In genomic region chr6:4041480-4041879, GRCh38 we compare ENCODE assay signal across 23 cellular contexts. TPM values are rescaled to one million over a fixed set of nuclear protein-coding genes. Genes with fewer than 3 reads are reported as not detected.
DNase-seq lines count a peak whose midpoint lies in the region; ATAC-seq, FAIRE-seq and TF ChIP-seq lines count a peak whose summit lies in the region.
"Had no signal": no experiment of that assay in that cellular context is flagged by ENCODE, and none has a peak within 500 bp of the region (broad histone marks: within the 10 kb centered on the region; RNA-seq: fewer than 3 reads in every experiment).

No MANE protein-coding gene starts in this region.

- peak overlapping the region in 1 of 4 donors; percentile 23 for H3K4me3 Mint-ChIP-seq in CD4-positive, CD25-positive, alpha-beta regulatory T cell
- H3K4me3 Mint-ChIP-seq in neural crest cell: no peak overlapping the region
- no peak overlapping the region for H3K4me3 Mint-ChIP-seq in activated CD8-positive, alpha-beta T cell treated with anti-CD3 and anti-CD28 coated beads for 36 hours

- peaks cover 74 to 84% of the 10 kb centered on the region in 2 experiments for H3K36me3 ChIP-seq in SK-N-SH (replicated peaks in 1 of 2; ENCODE audit: control insufficient read depth in 1 of 2, insufficient read depth in 2 of 2, low read length in 1 of 2)
- peaks cover 90% of the 10 kb centered on the region for H3K36me3 ChIP-seq in CD4-positive, CD25-positive, alpha-beta regulatory T cell (ENCODE audit: control insufficient read depth, insufficient read depth, low read length)
- peaks cover 98% of the 10 kb centered on the region for H3K36me3 ChIP-seq in K562 (ENCODE audit: control insufficient read depth, insufficient read depth, low read length)

- no peaks in the 10 kb centered on the region for H3K27me3 ChIP-seq in SK-N-SH (ENCODE audit: insufficient read depth)
- no peaks in the 10 kb centered on the region for H3K27me3 ChIP-seq in CD4-positive, CD25-positive, alpha-beta regulatory T cell (ENCODE audit: control insufficient read depth, insufficient read depth, low read length)
- no peaks in the 10 kb centered on the region for H3K27me3 ChIP-seq in K562 (ENCODE audit: control insufficient read depth in 2 of 2, insufficient read depth in 2 of 2, low read length in 2 of 2)

- H3K27ac Mint-ChIP-seq in CD4-positive, CD25-positive, alpha-beta regulatory T cell: peak overlapping the region in 2 of 3 donors; percentile 74
- H3K27ac Mint-ChIP-seq in neural crest cell (ENCODE audit: unreplicated experiment): peak overlapping the region; percentile 32
- H3K27ac Mint-ChIP-seq in activated CD8-positive, alpha-beta T cell treated with anti-CD3 and anti-CD28 coated beads for 36 hours: no peak overlapping the region

- H3K27ac ChIP-seq in SK-N-SH (ENCODE audit: low read depth in 2 of 2, low read length in 1 of 2): no peak overlapping the region
- H3K27ac ChIP-seq in CD4-positive, CD25-positive, alpha-beta regulatory T cell (ENCODE audit: insufficient read depth, low read length, poor library complexity, severe bottlenecking): no peak overlapping the region
- H3K27ac ChIP-seq in K562 (ENCODE audit: extremely low read depth, low read depth, low read length): no peak overlapping the region

- H3K36me3 Mint-ChIP-seq in CD4-positive, CD25-positive, alpha-beta regulatory T cell: peaks cover 67% of the 10 kb centered on the region
- peaks cover 14% of the 10 kb centered on the region for H3K36me3 Mint-ChIP-seq in neural crest cell (ENCODE audit: low read depth)
- H3K36me3 Mint-ChIP-seq in activated CD8-positive, alpha-beta T cell treated with anti-CD3 and anti-CD28 coated beads for 36 hours (ENCODE audit: low read depth): peaks cover 57% of the 10 kb centered on the region

- no peaks in the 10 kb centered on the region for H3K9me1 ChIP-seq in K562 (ENCODE audit: control insufficient read depth, insufficient read depth, low read length)

- H3K4me3 ChIP-seq in SK-N-SH (ENCODE audit: low read depth in 2 of 2, low read length in 1 of 2) (no peak overlapping the region), K562 (no peak overlapping the region)
- H3K4me3 ChIP-seq in CD4-positive, CD25-positive, alpha-beta regulatory T cell (ENCODE audit: low read depth, low read length): no peak overlapping the region

- H3F3A ChIP-seq in SK-N-SH (replicated peaks; ENCODE audit: insufficient read depth): peaks cover 6% of the 10 kb centered on the region

- intact Hi-C loops in K562 (cut with micrococcal nuclease): no loop called here
- intact Hi-C loops in activated CD8-positive, alpha-beta T cell treated with anti-CD3 and anti-CD28 coated beads for 36 hours (cut with micrococcal nuclease): no loop called here

- H3K27me3 Mint-ChIP-seq in CD4-positive, CD25-positive, alpha-beta regulatory T cell: no peaks in the 10 kb centered on the region
- no peaks in the 10 kb centered on the region for H3K27me3 Mint-ChIP-seq in neural crest cell (ENCODE audit: low read depth)
- H3K27me3 Mint-ChIP-seq in activated CD8-positive, alpha-beta T cell treated with anti-CD3 and anti-CD28 coated beads for 36 hours: no peaks in the 10 kb centered on the region

- H3K4me1 ChIP-seq in SK-N-SH (ENCODE audit: control insufficient read depth in 1 of 2, insufficient read depth in 2 of 2, low read depth in 1 of 2, low read length in 1 of 2): 0 out of 4 replicates have a peak, but pooled peaks cover 0 to 2% of the 10 kb centered on the region in 2 experiments
- H3K4me1 ChIP-seq in CD4-positive, CD25-positive, alpha-beta regulatory T cell (ENCODE audit: control insufficient read depth, insufficient read depth, low read length, poor library complexity, severe bottlenecking): peaks cover 9% of the 10 kb centered on the region
- no peaks in the 10 kb centered on the region for H3K4me1 ChIP-seq in K562 (replicated peaks in 1 of 2; ENCODE audit: control insufficient read depth in 2 of 2, insufficient read depth in 2 of 2, low read length in 2 of 2)

- TF ChIP-seq POLR2A in K562 (conservative IDR thresholded peaks at IDR 0.05): no peak

- H3K9ac ChIP-seq in SK-N-SH: no peak overlapping the region
- H3K9ac ChIP-seq in K562 (ENCODE audit: insufficient read depth in 1 of 2, low read depth in 2 of 2, low read length in 2 of 2): no peak overlapping the region

- FAIRE-seq in K562 (lab: Jason Lieb, UNC): no peak
- FAIRE-seq: A204.1, H1 had no signal

- no peaks in the 10 kb centered on the region for H3K9me3 ChIP-seq in SK-N-SH
- H3K9me3 ChIP-seq in CD4-positive, CD25-positive, alpha-beta regulatory T cell (ENCODE audit: control insufficient read depth in 2 of 2, low read length in 2 of 2): no peaks in the 10 kb centered on the region
- no peaks in the 10 kb centered on the region for H3K9me3 ChIP-seq in K562 (replicated peaks; ENCODE audit: control insufficient read depth, insufficient read depth, low read depth, low read length)

- H3K4me1 Mint-ChIP-seq in CD4-positive, CD25-positive, alpha-beta regulatory T cell: peaks cover 30 to 43% (median 32%) of the 10 kb centered on the region in 4 donors
- peaks cover 4% of the 10 kb centered on the region for H3K4me1 Mint-ChIP-seq in neural crest cell
- peaks cover 24% of the 10 kb centered on the region for H3K4me1 Mint-ChIP-seq in activated CD8-positive, alpha-beta T cell treated with anti-CD3 and anti-CD28 coated beads for 36 hours (ENCODE audit: low read depth)

- TF ChIP-seq EP300 in SK-N-SH (IDR thresholded peaks at IDR 0.05; ENCODE audit: borderline replicate concordance in 1 of 2, low read depth in 1 of 2, low read length in 1 of 2): no peak
- no peak for TF ChIP-seq EP300 in K562 (IDR thresholded peaks at IDR 0.05; ENCODE audit: low read length)

- H2AFZ ChIP-seq in SK-N-SH (ENCODE audit: low read depth): no peak overlapping the region
- H2AFZ ChIP-seq in K562 (ENCODE audit: low read depth, low read length): no peak overlapping the region

- POLR2A ChIA-PET in SK-N-SH (lab: Yijun Ruan, JAX): no interaction called here
- POLR2A ChIA-PET in K562 (lab: Yijun Ruan, JAX): interaction anchor here (0.9 to 1.4 kb wide), 3 partner anchors 11 to 94 kb away, joined by 3 to 4 read pairs (median 3); partner anchors contain the start of gene ECI2
- POLR2A ChIA-PET in activated CD8-positive, alpha-beta T cell treated with anti-CD3 and anti-CD28 coated beads for 36 hours (lab: Charles Lee): no interaction called here

- DNase-seq in SK-N-SH (peak; percentile 14), K562 (ENCODE audit: extremely low read depth in 1 of 4, low spot score in 3 of 4) (no peak), neural crest cell (ENCODE audit: low read depth, low spot score) (no peak), anterior cingulate cortex (lab: John Stamatoyannopoulos, UW) (no peak)
- DNase-seq in CD4-positive, CD25-positive, alpha-beta regulatory T cell: no peak
- no peak for DNase-seq in activated CD8-positive, alpha-beta T cell treated with anti-CD3 and anti-CD28 coated beads for 36 hours
- DNase-seq: C1 segment of cervical spinal cord, DMS153, IMR-90, Kasumi-1, MM.1S, NCI-H1092 treated with DMSO at 0.1 percent for 48 hours, NCI-H2107, NCI-H345, NCI-H69, OCI-M1, SHP77 treated with DMSO at 0.1 percent for 48 hours had no signal

- H3K4me2 ChIP-seq in SK-N-SH: no peak overlapping the region
- H3K4me2 ChIP-seq in K562 (ENCODE audit: insufficient read depth, low read length): no peak overlapping the region

- TF ChIP-seq RAD21 in SK-N-SH (IDR thresholded peaks at IDR 0.05; ENCODE audit: low read length) (no peak), K562 (CRISPR knock-in tag; conservative IDR thresholded peaks at IDR 0.05 in 1 of 2, IDR thresholded peaks at IDR 0.05 in 1 of 2) (no peak)

- BruUV-seq in K562 (replicated peaks; lab: Mats Ljungman, UMichigan): no TSS peak

- H4K20me1 ChIP-seq in SK-N-SH (ENCODE audit: insufficient read depth) (peaks cover 11% of the 10 kb centered on the region), K562 (replicated peaks; ENCODE audit: control insufficient read depth, insufficient read depth, low read length) (no peaks in the 10 kb centered on the region)

- CTCF ChIA-PET in SK-N-SH (lab: Yijun Ruan, JAX) (no interaction called here), K562 (lab: Yijun Ruan, JAX; ENCODE audit: low intra/inter-chr PET ratio) (no interaction called here)
- CTCF ChIA-PET in activated CD8-positive, alpha-beta T cell treated with anti-CD3 and anti-CD28 coated beads for 36 hours (lab: Charles Lee): interaction anchor here (1.5 kb wide), 1 partner anchor 13 kb away, joined by 4 read pairs; no protein-coding TSS in a partner anchor

- ATAC-seq in SK-N-SH treated with all-trans-retinoic acid at 6 μM for 48 hours: no peak
- no peak for ATAC-seq in CD4-positive, CD25-positive, alpha-beta regulatory T cell (ENCODE audit: low read depth in 2 of 2)
- ATAC-seq in K562: no peak
- ATAC-seq in HG02642 (IDR thresholded peaks at IDR 0.05; ENCODE audit: poor library complexity, unreplicated experiment): no peak
- no peak for ATAC-seq in activated CD8-positive, alpha-beta T cell treated with anti-CD3 and anti-CD28 coated beads for 36 hours

- no peak for TF ChIP-seq CTCF in SK-N-SH (IDR thresholded peaks at IDR 0.05)
- TF ChIP-seq CTCF in K562 (IDR thresholded peaks at IDR 0.05 in 2 of 3, conservative IDR thresholded peaks at IDR 0.05 in 1 of 3; ENCODE audit: insufficient read depth in 2 of 3, low read depth in 1 of 3, low read length in 3 of 3): no peak
- TF ChIP-seq CTCF in neural crest cell (conservative IDR thresholded peaks at IDR 0.05): no peak
- no peak for TF ChIP-seq CTCF in activated CD8-positive, alpha-beta T cell treated with anti-CD3 and anti-CD28 coated beads for 36 hours (IDR thresholded peaks at IDR 0.05)

- in situ Hi-C loops in K562 (cut with MboI): no loop called here

- peaks cover 78% of the 10 kb centered on the region for H3K79me2 ChIP-seq in SK-N-SH (ENCODE audit: insufficient read depth)
- peaks cover 68% of the 10 kb centered on the region for H3K79me2 ChIP-seq in K562 (ENCODE audit: control insufficient read depth, insufficient read depth, low read length)

- H3K9me3 Mint-ChIP-seq in CD4-positive, CD25-positive, alpha-beta regulatory T cell: no peaks in the 10 kb centered on the region
- no peaks in the 10 kb centered on the region for H3K9me3 Mint-ChIP-seq in neural crest cell
- H3K9me3 Mint-ChIP-seq in activated CD8-positive, alpha-beta T cell treated with anti-CD3 and anti-CD28 coated beads for 36 hours: no peaks in the 10 kb centered on the region

- no peaks in the 10 kb centered on the region for H3K9me2 ChIP-seq in SK-N-SH

RNA-seq across cellular contexts. Expression of gene FAM217A, which starts 37.5 kb away (rescaled TPM):
- polyA plus RNA-seq in SK-N-SH (2012; rRNA removed): not detected in 2 replicates
- polyA plus RNA-seq in SK-N-SH (2012; cell fraction: cytosol; rRNA removed): not detected in 2 replicates
- not detected in 2 replicates for polyA plus RNA-seq in SK-N-SH (2012; cell fraction: nucleus; rRNA removed)
- total RNA-seq in CD4-positive, CD25-positive, alpha-beta regulatory T cell: not detected
- under 1 TPM in 2 of 4 donors, not detected in 2; 0.08 to 0.22 TPM for polyA plus RNA-seq in CD4-positive, CD25-positive, alpha-beta regulatory T cell
- not detected in 2 replicates for total RNA-seq in K562 (2011; cell fraction: chromatin; rRNA removed; ENCODE audit: low replicate concordance)
- not detected in 2 replicates for total RNA-seq in K562 (2011; cell fraction: nucleolus; rRNA removed)
- not detected in 2 replicates for total RNA-seq in K562 (2011; cell fraction: nucleoplasm; rRNA removed)
- total RNA-seq in K562 (2014; rRNA removed): not detected in 2 replicates
- total RNA-seq in K562 (2014; rRNA removed; fragmentation: Illumina TruSeq; extraction: Trizol): not detected in 2 replicates
- total RNA-seq in K562 (2015; rRNA removed; fragmentation: Illumina TruSeq; extraction: Trizol): not detected in 2 replicates
- not detected in 2 replicates for total RNA-seq in K562 (2021)
- not detected in 2 replicates for polyA plus RNA-seq in K562 (2011; rRNA removed)
- polyA plus RNA-seq in K562 (2011; cell fraction: cytosol; rRNA removed): not detected in 2 replicates
- polyA plus RNA-seq in K562 (2011; cell fraction: nucleus; rRNA removed): not detected in 2 replicates
- polyA plus RNA-seq in K562 (2012): not detected in 2 replicates
- not detected in 2 replicates for polyA plus RNA-seq in K562 (2014; fragmentation: Illumina TruSeq; extraction: Trizol)
- not detected for polyA plus RNA-seq in K562 (2014; fragmentation: Nextera tagmentation; extraction: Ambion mirVana)
- polyA plus RNA-seq in K562 (2014; rRNA removed): not detected in 2 replicates
- polyA minus RNA-seq in K562 (2011; rRNA and poly(A)+ RNA removed): not detected in 2 replicates
- polyA minus RNA-seq in K562 (2011; cell fraction: cytosol; rRNA and poly(A)+ RNA removed): not detected in 2 replicates
- not detected in 2 replicates for polyA minus RNA-seq in K562 (2011; cell fraction: nucleus; rRNA and poly(A)+ RNA removed)
- not detected in 2 replicates for total RNA-seq in neural crest cell
- not detected for total RNA-seq in activated CD8-positive, alpha-beta T cell treated with anti-CD3 and anti-CD28 coated beads for 36 hours
- total RNA-seq: H1, HT-29, IMR-90, RPMI7951 had no signal
- polyA plus RNA-seq: IMR-90 had no signal

Comparison
In these comparisons a context has a peak if more than half of its experiments do, and no peak if none do; other contexts are left out.
1. Of the 27 proteins assayed by ChIP-seq in both K562 and SK-N-SH: peak only in K562: NFIC; only in SK-N-SH: none; in both: none; in neither: 26.